Comparison of ENCODE assay signal across 26 cellular contexts in the genomic region with DNA sequence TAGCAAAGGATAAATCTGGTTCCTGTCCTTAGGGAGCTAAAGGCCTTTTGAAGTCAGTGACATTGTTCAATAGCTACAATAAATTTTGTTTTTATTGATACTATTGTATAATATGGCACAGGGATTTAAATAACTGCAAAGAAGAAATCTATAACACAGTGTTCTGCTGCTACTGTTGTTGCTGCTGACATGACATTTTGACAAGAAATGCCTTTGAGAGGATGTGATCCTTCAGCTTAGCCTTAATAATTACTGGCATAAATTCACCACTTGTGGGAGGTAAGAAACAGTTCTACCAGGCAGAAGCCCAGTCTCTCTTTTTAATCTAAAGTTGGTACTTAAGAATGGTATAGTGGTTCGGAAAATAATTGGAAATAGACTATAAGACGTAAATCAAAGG. TPM values are rescaled to one million over a fixed set of nuclear protein-coding genes. Genes with fewer than 3 reads are reported as not detected.
DNase-seq lines count a peak whose midpoint lies in the region; ATAC-seq, FAIRE-seq and TF ChIP-seq lines count a peak whose summit lies in the region.
"Had no signal": no experiment of that assay in that cellular context is flagged by ENCODE, and none has a peak within 500 bp of the region (broad histone marks: within the 10 kb centered on the region; RNA-seq: fewer than 3 reads in every experiment).

No MANE protein-coding gene starts in this region.

- 95% methylated on average over 2 of the region's 2 CpGs for WGBS in HepG2 (ENCODE audit: low lambda C conversion rate)
- 78% methylated on average over 2 of the region's 2 CpGs for WGBS in right lobe of liver (ENCODE audit: insufficient coverage, low coverage, low lambda C conversion rate, missing lambda C conversion rate)

- TF ChIP-seq EP300 in HepG2 (IDR thresholded peaks at IDR 0.05; ENCODE audit: low read depth in 2 of 2, low read length in 2 of 2) (no peak), HepG2 (CRISPR knock-in tag; IDR thresholded peaks at IDR 0.05; ENCODE audit: borderline replicate concordance) (no peak)

- H3K27ac ChIP-seq in HepG2 (ENCODE audit: extremely low read length, insufficient read depth, low read length) (no peak overlapping the region), right lobe of liver (no peak overlapping the region)
- H3K27ac ChIP-seq: A549; BLaER1 treated with 17β-estradiol and CSF1 and Interleukin-3, amounts not matched to agents 10 nM and 100 nM; GM23248 had no signal

- no peak for TF ChIP-seq RAD21 in HepG2 (CRISPR knock-in tag; IDR thresholded peaks at IDR 0.05)

- peaks cover 39% of the 10 kb centered on the region for H3K36me3 Mint-ChIP-seq in nephron (ENCODE audit: low read depth)
- H3K36me3 Mint-ChIP-seq: CD8-positive, alpha-beta memory T cell had no signal

- peaks cover 25% of the 10 kb centered on the region for H3K4me1 ChIP-seq in HepG2 (ENCODE audit: insufficient read depth, low read length)
- H3K4me1 ChIP-seq in right lobe of liver, result peaks cover 0 to 36% (median 4%) of the 10 kb centered on the region in 4 donors
- H3K4me1 ChIP-seq: A549; BE2C; BLaER1 treated with 17β-estradiol and CSF1 and Interleukin-3, amounts not matched to agents 10 nM and 100 nM had no signal

- ATAC-seq in HepG2 (no peak), right lobe of liver (no peak)
- ATAC-seq: A549, HCT116 had no signal

- no peaks in the 10 kb centered on the region; a peak in 1 of 5 replicates for H3K27me3 ChIP-seq in HepG2 (ENCODE audit: control insufficient read depth in 1 of 2, insufficient read depth in 2 of 2, low read length in 2 of 2)
- H3K27me3 ChIP-seq in right lobe of liver, result no peaks in the 10 kb centered on the region
- H3K27me3 ChIP-seq: BE2C; BLaER1 treated with 17β-estradiol and CSF1 and Interleukin-3, amounts not matched to agents 10 nM and 100 nM had no signal

- peaks cover 7% of the 10 kb centered on the region for H3K9me3 Mint-ChIP-seq in nephron
- H3K9me3 Mint-ChIP-seq: CD4-positive, alpha-beta T cell had no signal

- CTCF ChIA-PET in HepG2 (lab: Yijun Ruan, JAX; ENCODE audit: low intra/inter-chr PET ratio, low total read pairs), result no interaction called here

- FAIRE-seq in HepG2 (lab: Jason Lieb, UNC), result no peak
- FAIRE-seq: A549, GM12892, GM19239, H1 had no signal

- H3K36me3 ChIP-seq in HepG2 (replicated peaks in 1 of 2; ENCODE audit: control insufficient read depth in 1 of 2, insufficient read depth in 2 of 2, low read length in 2 of 2) (no peaks in the 10 kb centered on the region), right lobe of liver (peaks cover 0 to 8% (median 0%) of the 10 kb centered on the region in 4 donors)
- H3K36me3 ChIP-seq: BE2C; BLaER1 treated with 17β-estradiol and CSF1 and Interleukin-3, amounts not matched to agents 10 nM and 100 nM had no signal

- in situ Hi-C loops in HepG2 (cut with HindIII; ENCODE audit: extremely low pct_ligation_motif_present, low pct_unique_long_range_greater_than_20kb), result no loop called here

- H3K79me2 ChIP-seq in HepG2 (ENCODE audit: insufficient read depth, low read length), result no peaks in the 10 kb centered on the region

- intact Hi-C loops in HepG2 (cut with micrococcal nuclease; ENCODE audit: unreplicated experiment), result no loop called here
- intact Hi-C loops in right lobe of liver (cut with DNase I), result no loop called here

- H3K27ac Mint-ChIP-seq in nephron, result peak overlapping the region in 2 of 3 experiments; percentile 61 to 90
- H3K27ac Mint-ChIP-seq: CD14-positive monocyte; CD4-positive, alpha-beta T cell; CD8-positive, alpha-beta memory T cell; H9 had no signal

- no peak overlapping the region for H3K4me3 ChIP-seq in HepG2 (replicated peaks in 1 of 3; ENCODE audit: insufficient read depth in 1 of 3, low read depth in 2 of 3, low read length in 3 of 3)
- H3K4me3 ChIP-seq in right lobe of liver, result no peak overlapping the region
- H3K4me3 ChIP-seq in fibroblast of pulmonary artery (replicated peaks; ENCODE audit: low read depth, low read length), result peak overlapping the region; percentile 48
- H3K4me3 ChIP-seq: A549; BLaER1 treated with 17β-estradiol and CSF1 and Interleukin-3, amounts not matched to agents 10 nM and 100 nM; GM23248 had no signal

- TF ChIP-seq CTCF in HepG2 (CRISPR knock-in tag; IDR thresholded peaks at IDR 0.05), result no peak
- no peak for TF ChIP-seq CTCF in right lobe of liver (IDR thresholded peaks at IDR 0.05)
- no peak for TF ChIP-seq CTCF in fibroblast of pulmonary artery (IDR thresholded peaks at IDR 0.05; ENCODE audit: low read length, missing control alignments)
- TF ChIP-seq CTCF in nephron (IDR thresholded peaks at IDR 0.05; ENCODE audit: unreplicated experiment in 3 of 3), result no peak

- TF ChIP-seq POLR2A in HepG2 (IDR thresholded peaks at IDR 0.05; ENCODE audit: insufficient read depth in 1 of 2, low read depth in 2 of 2, low read length in 2 of 2) (no peak), right lobe of liver (IDR thresholded peaks at IDR 0.05) (no peak)

- H3K9ac ChIP-seq in HepG2 (ENCODE audit: insufficient read depth, low read depth, low read length), result no peak overlapping the region
- H3K9ac ChIP-seq: BLaER1 treated with 17β-estradiol and CSF1 and Interleukin-3, amounts not matched to agents 10 nM and 100 nM; GM23248 had no signal

- H3K9me3 ChIP-seq in HepG2 (ENCODE audit: low read length), result no peaks in the 10 kb centered on the region
- no peaks in the 10 kb centered on the region for H3K9me3 ChIP-seq in right lobe of liver
- H3K9me3 ChIP-seq: A549; BE2C; BLaER1 treated with 17β-estradiol and CSF1 and Interleukin-3, amounts not matched to agents 10 nM and 100 nM had no signal

- no peak overlapping the region for H2AFZ ChIP-seq in HepG2 (ENCODE audit: low read length)
- H2AFZ ChIP-seq: GM23248 had no signal

- H3K4me1 Mint-ChIP-seq in nephron, result peaks cover 6% of the 10 kb centered on the region
- H3K4me1 Mint-ChIP-seq: CD14-positive monocyte; CD8-positive, alpha-beta memory T cell; H9 had no signal

- no peaks in the 10 kb centered on the region for H4K20me1 ChIP-seq in HepG2 (ENCODE audit: insufficient read depth, low read length)
- H4K20me1 ChIP-seq: BLaER1 treated with 17β-estradiol and CSF1 and Interleukin-3, amounts not matched to agents 10 nM and 100 nM had no signal

- BruUV-seq in HepG2 (replicated peaks; lab: Mats Ljungman, UMichigan), result no TSS peak

- no peaks in the 10 kb centered on the region for H3K27me3 Mint-ChIP-seq in nephron (ENCODE audit: low read depth)
- H3K27me3 Mint-ChIP-seq: CD4-positive, alpha-beta T cell; CD8-positive, alpha-beta memory T cell had no signal

- H3K4me3 Mint-ChIP-seq in nephron, result peak overlapping the region in 1 of 3 experiments; percentile 71
- H3K4me3 Mint-ChIP-seq: CD14-positive monocyte; CD4-positive, alpha-beta T cell; CD8-positive, alpha-beta memory T cell; H9 had no signal

- no peak overlapping the region for H3K4me2 ChIP-seq in HepG2 (ENCODE audit: low read depth, low read length)
- H3K4me2 ChIP-seq: A549; BLaER1 treated with 17β-estradiol and CSF1 and Interleukin-3, amounts not matched to agents 10 nM and 100 nM had no signal

- POLR2A ChIA-PET in HepG2 (lab: Yijun Ruan, JAX), result interaction anchor here (0.9 kb wide), 1 partner anchor 23 kb away, joined by 3 read pairs; no protein-coding TSS in a partner anchor

- DNase-seq in HepG2 (ENCODE audit: low spot score), result no peak
- no peak for DNase-seq in right lobe of liver
- no peak for DNase-seq in fibroblast of pulmonary artery (ENCODE audit: low read depth)
- no peak for DNase-seq in H4 (ENCODE audit: low spot score)
- no peak for DNase-seq in nucleus accumbens (lab: John Stamatoyannopoulos, UW)
- no peak for DNase-seq in GF-D8 (lab: John Stamatoyannopoulos, UW)
- DNase-seq: 8988T; ACHN; AML-193; BE2C; Calu3; CD4-positive, alpha-beta T cell; CD8-positive, alpha-beta memory T cell; DMS53; DMS79 treated with DMSO at 0.1 percent for 48 hours; GM23248; H9 had no signal

TF ChIP-seq in HepG2, 621 proteins besides CTCF, POLR2A, EP300 and RAD21 (continues in another document):
- TF ChIP-seq FOXM1 (CRISPR knock-in tag; IDR thresholded peaks at IDR 0.05) (no peak), ZNF839 (CRISPR knock-in tag; IDR thresholded peaks at IDR 0.05; ENCODE audit: borderline replicate concordance) (no peak), ZBTB38 (CRISPR knock-in tag; IDR thresholded peaks at IDR 0.05) (no peak), KLF12 (CRISPR knock-in tag; IDR thresholded peaks at IDR 0.05; ENCODE audit: borderline replicate concordance) (no peak), POLR2AphosphoS5 (IDR thresholded peaks at IDR 0.05; ENCODE audit: low read depth, low read length) (no peak), MAFK (conservative IDR thresholded peaks at IDR 0.05 in 1 of 2, IDR thresholded peaks at IDR 0.05 in 1 of 2; ENCODE audit: low read length in 2 of 2) (peak; percentile 55 to 60)

RNA-seq across cellular contexts. Expression of gene SULT1E1, which starts 4.1 kb away (rescaled TPM):
- total RNA-seq in HepG2 (2016; rRNA removed; fragmentation: Illumina TruSeq; extraction: Trizol) (3.7 and 3.9 TPM in 2 replicates), right lobe of liver (10 to 100 TPM in 2 of 6 experiments, 1 to 10 TPM in 4; 5.1 to 22.3 (median 6.6) TPM)
- 0.40 and 0.53 TPM in 2 replicates for total RNA-seq in HepG2 (2016; cell fraction: cytosol; rRNA removed; fragmentation: Illumina TruSeq; extraction: Trizol; ENCODE audit: low read depth)
- 2.9 and 4.2 TPM in 2 replicates for total RNA-seq in HepG2 (2016; cell fraction: insoluble cytoplasmic fraction; rRNA removed; fragmentation: Illumina TruSeq; extraction: Trizol)
- total RNA-seq in HepG2 (2016; cell fraction: membrane; rRNA removed; fragmentation: Illumina TruSeq; extraction: Trizol), result 0.99 and 1.1 TPM in 2 replicates
- total RNA-seq in HepG2 (2016; cell fraction: nucleus; rRNA removed; fragmentation: Illumina TruSeq; extraction: Trizol), result 2.0 and 2.5 TPM in 2 replicates
- polyA plus RNA-seq in HepG2 (2011; rRNA removed), result 1.7 and 1.8 TPM in 2 replicates
- polyA plus RNA-seq in HepG2 (2011; cell fraction: cytosol; rRNA removed), result 0.50 and 0.86 TPM in 2 replicates
- 1.5 and 2.0 TPM in 2 replicates for polyA plus RNA-seq in HepG2 (2011; cell fraction: nucleus; rRNA removed)
- polyA plus RNA-seq in HepG2 (2012), result 3.6 and 7.3 TPM in 2 replicates
- 0.33 and 0.46 TPM in 2 replicates for polyA plus RNA-seq in HepG2 (2016; cell fraction: cytosol; fragmentation: Illumina TruSeq; extraction: Trizol; ENCODE audit: low read depth)
- 2.9 and 3.1 TPM in 2 replicates for polyA plus RNA-seq in HepG2 (2016; cell fraction: insoluble cytoplasmic fraction; fragmentation: Illumina TruSeq; extraction: Trizol; ENCODE audit: low read depth)
- 0.50 and 0.54 TPM in 2 replicates for polyA plus RNA-seq in HepG2 (2016; cell fraction: membrane; fragmentation: Illumina TruSeq; extraction: Trizol; ENCODE audit: low read depth)
- polyA plus RNA-seq in HepG2 (2016; cell fraction: nucleus; fragmentation: Illumina TruSeq; extraction: Trizol; ENCODE audit: insufficient read depth, low read depth), result 2.4 and 4.4 TPM in 2 replicates
- polyA minus RNA-seq in HepG2 (2011; rRNA and poly(A)+ RNA removed; ENCODE audit: low replicate concordance), result 0.22 TPM in 1 of 2 replicates, not detected in the other
- 0.59 TPM in 1 of 2 replicates, not detected in the other for polyA minus RNA-seq in HepG2 (2011; cell fraction: cytosol; rRNA and poly(A)+ RNA removed)
- polyA minus RNA-seq in HepG2 (2011; cell fraction: nucleus; rRNA and poly(A)+ RNA removed), result 1.5 and 2.7 TPM in 2 replicates
- total RNA-seq in H4 (2014; rRNA removed; shearing (Covaris generic)), result 1.6 and 3.1 TPM in 2 replicates
- total RNA-seq: CD4-positive, alpha-beta T cell; CD8-positive, alpha-beta memory T cell; G401; GM23248; H1; H9 had no signal
- polyA plus RNA-seq: CD14-positive monocyte; CD8-positive, alpha-beta memory T cell; GM23248; H1 had no signal
